In the genomic region with DNA sequence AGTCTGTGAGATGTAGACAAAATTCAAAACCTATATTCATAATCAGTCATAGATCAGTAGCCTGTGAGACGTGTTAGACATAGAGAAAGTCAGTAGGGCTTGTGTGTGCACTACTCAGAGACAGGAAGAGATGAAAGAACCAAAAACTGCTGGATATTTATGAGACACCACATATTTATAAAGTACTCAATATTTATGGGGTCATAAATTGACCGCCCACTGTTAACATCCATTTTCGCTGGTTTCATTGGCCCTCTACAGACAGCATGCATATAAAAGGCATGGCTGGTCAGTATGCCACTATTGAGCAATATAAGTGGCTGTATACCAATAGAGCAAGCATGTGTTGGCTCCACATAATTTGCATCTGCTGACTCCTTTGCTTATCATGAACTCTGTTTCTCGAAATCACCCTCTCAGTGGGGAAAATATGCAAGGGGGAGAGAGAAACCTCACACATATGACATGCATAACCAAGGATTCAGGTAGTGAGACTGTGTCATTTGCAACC, we compare ENCODE assay signal across 1 cellular context.
TF ChIP-seq lines count a peak whose summit lies in the region.

No MANE protein-coding gene starts in this region.

TF ChIP-seq in GM12878, 131 proteins besides CTCF, POLR2A, EP300 and RAD21 (continued from another document):
- TF ChIP-seq NFYA (IDR thresholded peaks at IDR 0.05; ENCODE audit: borderline replicate concordance, low read depth, low read length) = no peak
- TF ChIP-seq RB1 (IDR thresholded peaks at IDR 0.05; ENCODE audit: borderline replicate concordance) = no peak
- no peak for TF ChIP-seq BHLHE40 (IDR thresholded peaks at IDR 0.05; ENCODE audit: borderline replicate concordance in 1 of 2, low read depth in 2 of 2, low read length in 1 of 2)
- TF ChIP-seq POLR2AphosphoS2 (IDR thresholded peaks at IDR 0.05; ENCODE audit: low read depth, low read length) = no peak
- no peak for TF ChIP-seq ZNF217 (IDR thresholded peaks at IDR 0.05)
- TF ChIP-seq BRCA1 (IDR thresholded peaks at IDR 0.05; ENCODE audit: low read depth, low read length) = no peak
- TF ChIP-seq POLR2AphosphoS5 (IDR thresholded peaks at IDR 0.05; ENCODE audit: low read length) = no peak
- TF ChIP-seq, protein P1, sequence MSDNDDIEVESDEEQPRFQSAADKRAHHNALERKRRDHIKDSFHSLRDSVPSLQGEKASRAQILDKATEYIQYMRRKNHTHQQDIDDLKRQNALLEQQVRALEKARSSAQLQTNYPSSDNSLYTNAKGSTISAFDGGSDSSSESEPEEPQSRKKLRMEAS (IDR thresholded peaks at IDR 0.05; ENCODE audit: low read depth, low read length) = no peak
- TF ChIP-seq, protein P2, sequence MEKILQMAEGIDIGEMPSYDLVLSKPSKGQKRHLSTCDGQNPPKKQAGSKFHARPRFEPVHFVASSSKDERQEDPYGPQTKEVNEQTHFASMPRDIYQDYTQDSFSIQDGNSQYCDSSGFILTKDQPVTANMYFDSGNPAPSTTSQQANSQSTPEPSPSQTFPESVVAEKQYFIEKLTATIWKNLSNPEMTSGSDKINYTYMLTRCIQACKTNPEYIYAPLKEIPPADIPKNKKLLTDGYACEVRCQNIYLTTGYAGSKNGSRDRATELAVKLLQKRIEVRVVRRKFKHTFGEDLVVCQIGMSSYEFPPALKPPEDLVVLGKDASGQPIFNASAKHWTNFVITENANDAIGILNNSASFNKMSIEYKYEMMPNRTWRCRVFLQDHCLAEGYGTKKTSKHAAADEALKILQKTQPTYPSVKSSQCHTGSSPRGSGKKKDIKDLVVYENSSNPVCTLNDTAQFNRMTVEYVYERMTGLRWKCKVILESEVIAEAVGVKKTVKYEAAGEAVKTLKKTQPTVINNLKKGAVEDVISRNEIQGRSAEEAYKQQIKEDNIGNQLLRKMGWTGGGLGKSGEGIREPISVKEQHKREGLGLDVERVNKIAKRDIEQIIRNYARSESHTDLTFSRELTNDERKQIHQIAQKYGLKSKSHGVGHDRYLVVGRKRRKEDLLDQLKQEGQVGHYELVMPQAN (conservative IDR thresholded peaks at IDR 0.05) = no peak
- TF ChIP-seq, protein P3, sequence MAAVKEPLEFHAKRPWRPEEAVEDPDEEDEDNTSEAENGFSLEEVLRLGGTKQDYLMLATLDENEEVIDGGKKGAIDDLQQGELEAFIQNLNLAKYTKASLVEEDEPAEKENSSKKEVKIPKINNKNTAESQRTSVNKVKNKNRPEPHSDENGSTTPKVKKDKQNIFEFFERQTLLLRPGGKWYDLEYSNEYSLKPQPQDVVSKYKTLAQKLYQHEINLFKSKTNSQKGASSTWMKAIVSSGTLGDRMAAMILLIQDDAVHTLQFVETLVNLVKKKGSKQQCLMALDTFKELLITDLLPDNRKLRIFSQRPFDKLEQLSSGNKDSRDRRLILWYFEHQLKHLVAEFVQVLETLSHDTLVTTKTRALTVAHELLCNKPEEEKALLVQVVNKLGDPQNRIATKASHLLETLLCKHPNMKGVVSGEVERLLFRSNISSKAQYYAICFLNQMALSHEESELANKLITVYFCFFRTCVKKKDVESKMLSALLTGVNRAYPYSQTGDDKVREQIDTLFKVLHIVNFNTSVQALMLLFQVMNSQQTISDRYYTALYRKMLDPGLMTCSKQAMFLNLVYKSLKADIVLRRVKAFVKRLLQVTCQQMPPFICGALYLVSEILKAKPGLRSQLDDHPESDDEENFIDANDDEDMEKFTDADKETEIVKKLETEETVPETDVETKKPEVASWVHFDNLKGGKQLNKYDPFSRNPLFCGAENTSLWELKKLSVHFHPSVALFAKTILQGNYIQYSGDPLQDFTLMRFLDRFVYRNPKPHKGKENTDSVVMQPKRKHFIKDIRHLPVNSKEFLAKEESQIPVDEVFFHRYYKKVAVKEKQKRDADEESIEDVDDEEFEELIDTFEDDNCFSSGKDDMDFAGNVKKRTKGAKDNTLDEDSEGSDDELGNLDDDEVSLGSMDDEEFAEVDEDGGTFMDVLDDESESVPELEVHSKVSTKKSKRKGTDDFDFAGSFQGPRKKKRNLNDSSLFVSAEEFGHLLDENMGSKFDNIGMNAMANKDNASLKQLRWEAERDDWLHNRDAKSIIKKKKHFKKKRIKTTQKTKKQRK (IDR thresholded peaks at IDR 0.05; ENCODE audit: low read depth, low read length) = no peak
- no peak for TF ChIP-seq MTA2 (IDR thresholded peaks at IDR 0.05; ENCODE audit: low read depth)
- no peak for TF ChIP-seq NBN (IDR thresholded peaks at IDR 0.05)
- no peak for TF ChIP-seq HDGF (IDR thresholded peaks at IDR 0.05)
- TF ChIP-seq PML (IDR thresholded peaks at IDR 0.05; ENCODE audit: low read length) = no peak
- TF ChIP-seq POU2F2 (IDR thresholded peaks at IDR 0.05; ENCODE audit: borderline replicate concordance, low read depth, low read length) = 0 out of 3 replicates have a peak, but pooled peaks have one; percentile 14
TF ChIP-seq in GM12878: peak in this region for 2.
